9 cellular contexts compared by ENCODE assay signal in the genomic region with DNA sequence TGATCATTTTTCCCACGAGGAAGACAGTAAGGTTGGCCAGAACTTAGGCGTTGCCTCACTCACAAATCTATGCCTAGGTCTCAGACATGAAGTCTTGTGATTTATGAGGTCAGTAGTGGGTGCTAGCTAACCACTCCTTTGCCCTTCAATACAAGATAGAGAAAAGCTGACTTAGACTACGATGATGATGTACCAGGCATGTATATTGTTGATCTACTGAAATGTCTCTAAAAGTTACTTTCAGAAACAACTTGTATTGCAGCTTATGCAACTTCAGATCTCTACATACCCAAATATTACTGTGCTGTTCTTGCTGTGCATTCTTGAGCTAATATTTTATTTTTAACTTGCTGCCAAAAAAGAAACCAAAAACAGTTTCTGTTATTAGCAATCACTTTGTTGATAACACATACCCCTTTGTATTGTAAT. TPM values are rescaled to one million over a fixed set of nuclear protein-coding genes. Genes with fewer than 3 reads are reported as not detected.
A peak's percentile ranks its signal among the peaks of the same experiment; 100 is the strongest.
DNase-seq lines count a peak whose midpoint lies in the region; ATAC-seq and TF ChIP-seq lines count a peak whose summit lies in the region.
"Had no signal": no experiment of that assay in that cellular context is flagged by ENCODE, and none has a peak within 500 bp of the region (broad histone marks: within the 10 kb centered on the region; RNA-seq: fewer than 3 reads in every experiment).

No MANE protein-coding gene starts in this region.

- H3K79me2 ChIP-seq in ACC112 (ENCODE audit: control insufficient read depth, insufficient read depth, low read length, unreplicated experiment) (peaks cover 5% of the 10 kb centered on the region), MM.1S (ENCODE audit: low read length) (no peaks in the 10 kb centered on the region)

- DNase-seq in fibroblast of peridontal ligament (ENCODE audit: extremely low read depth) (peak; percentile 39), MM.1S (no peak), H7 (no peak), vagina (ENCODE audit: extremely low spot score in 2 of 2) (no peak)
- DNase-seq in activated CD4-positive, alpha-beta memory T cell treated with anti-CD3 and anti-CD28 coated beads, Interleukin-2, amount 10 ng/mL, durations not matched to agents 7 days and 5 days: no peak
- DNase-seq: PC-3 had no signal

- intact Hi-C loops in vagina (cut with DNase I): no loop called here

- H3K4me3 ChIP-seq in ACC112 (ENCODE audit: low read depth, low read length) (peak overlapping the region; percentile 11; the same call in 1 of the 2 replicates), MM.1S (ENCODE audit: low read length) (no peak overlapping the region), H7 (ENCODE audit: insufficient read depth, low read depth, low read length) (no peak overlapping the region), vagina (no peak overlapping the region)

- no peaks in the 10 kb centered on the region for H4K20me1 ChIP-seq in MM.1S (ENCODE audit: insufficient read depth, low read length)

- no peaks in the 10 kb centered on the region for H3K4me1 Mint-ChIP-seq in activated CD4-positive, alpha-beta memory T cell treated with anti-CD3 and anti-CD28 coated beads, Interleukin-2, amount 10 ng/mL, durations not matched to agents 7 days and 5 days

- H3K27me3 ChIP-seq in ACC112 (ENCODE audit: insufficient read depth, low read length) (no peaks in the 10 kb centered on the region), MM.1S (replicated peaks; ENCODE audit: insufficient read depth, low read length) (no peaks in the 10 kb centered on the region), H7 (ENCODE audit: control insufficient read depth, insufficient read depth, low read length) (no peaks in the 10 kb centered on the region), vagina (no peaks in the 10 kb centered on the region)

- H3K9me3 Mint-ChIP-seq in activated CD4-positive, alpha-beta memory T cell treated with anti-CD3 and anti-CD28 coated beads, Interleukin-2, amount 10 ng/mL, durations not matched to agents 7 days and 5 days: no peaks in the 10 kb centered on the region

- ATAC-seq in GM19452 (IDR thresholded peaks at IDR 0.05; ENCODE audit: unreplicated experiment) (peak; percentile 66), HG03196 (IDR thresholded peaks at IDR 0.05; ENCODE audit: unreplicated experiment) (peak; percentile 45)
- ATAC-seq: PC-3 had no signal

- TF ChIP-seq POLR2A in vagina (IDR thresholded peaks at IDR 0.05): no peak

- H3K27me3 Mint-ChIP-seq in activated CD4-positive, alpha-beta memory T cell treated with anti-CD3 and anti-CD28 coated beads, Interleukin-2, amount 10 ng/mL, durations not matched to agents 7 days and 5 days: no peaks in the 10 kb centered on the region

- no peak overlapping the region for H3K9ac ChIP-seq in MM.1S (ENCODE audit: low read length)

- H3K4me2 ChIP-seq in MM.1S (ENCODE audit: low read depth, low read length): no peak overlapping the region

- TF ChIP-seq CTCF in MM.1S (IDR thresholded peaks at IDR 0.05; ENCODE audit: low read length) (no peak), vagina (IDR thresholded peaks at IDR 0.05) (no peak)

- H3K9me2 ChIP-seq in MM.1S (replicated peaks; ENCODE audit: insufficient read depth, low read length): no peaks in the 10 kb centered on the region

- H3K4me1 ChIP-seq in ACC112 (ENCODE audit: control insufficient read depth, insufficient read depth, low read length, unreplicated experiment) (peaks cover 58% of the 10 kb centered on the region), MM.1S (ENCODE audit: low read length) (no peaks in the 10 kb centered on the region), vagina (peaks cover 16% of the 10 kb centered on the region)

- H3K4me3 Mint-ChIP-seq in activated CD4-positive, alpha-beta memory T cell treated with anti-CD3 and anti-CD28 coated beads, Interleukin-2, amount 10 ng/mL, durations not matched to agents 7 days and 5 days: no peak overlapping the region

- no peaks in the 10 kb centered on the region for H3F3A ChIP-seq in MM.1S (ENCODE audit: insufficient read depth, low read length)

- H3K27ac Mint-ChIP-seq in activated CD4-positive, alpha-beta memory T cell treated with anti-CD3 and anti-CD28 coated beads, Interleukin-2, amount 10 ng/mL, durations not matched to agents 7 days and 5 days: no peak overlapping the region

- CTCF ChIA-PET in activated CD4-positive, alpha-beta memory T cell treated with anti-CD3 and anti-CD28 coated beads, Interleukin-2, amount 10 ng/mL, durations not matched to agents 7 days and 5 days (lab: Charles Lee): no interaction called here

- no peak overlapping the region for H2AFZ ChIP-seq in ACC112 (ENCODE audit: low read length, unreplicated experiment)
- H2AFZ ChIP-seq in MM.1S (ENCODE audit: low read length): no peak overlapping the region

- POLR2A ChIA-PET in activated CD4-positive, alpha-beta memory T cell treated with anti-CD3 and anti-CD28 coated beads, Interleukin-2, amount 10 ng/mL, durations not matched to agents 7 days and 5 days (lab: Charles Lee): no interaction called here

- no peaks in the 10 kb centered on the region for H3K36me3 ChIP-seq in ACC112 (ENCODE audit: insufficient read depth, low read length)
- H3K36me3 ChIP-seq in MM.1S (replicated peaks; ENCODE audit: insufficient read depth, low read length): no peaks in the 10 kb centered on the region
- H3K36me3 ChIP-seq in H7 (replicated peaks; ENCODE audit: control insufficient read depth, insufficient read depth, low read length): no peaks in the 10 kb centered on the region
- H3K36me3 ChIP-seq in vagina: peaks cover 0 to 13% of the 10 kb centered on the region in 2 donors

- H3K9me3 ChIP-seq in MM.1S (replicated peaks; ENCODE audit: insufficient read depth, low read length) (no peaks in the 10 kb centered on the region), vagina (no peaks in the 10 kb centered on the region)

- peak overlapping the region; percentile 99 for H3K27ac ChIP-seq in ACC112 (ENCODE audit: low read depth, low read length)
- no peak overlapping the region for H3K27ac ChIP-seq in MM.1S (ENCODE audit: low read length)
- H3K27ac ChIP-seq in vagina: no peak overlapping the region

- H3K36me3 Mint-ChIP-seq in activated CD4-positive, alpha-beta memory T cell treated with anti-CD3 and anti-CD28 coated beads, Interleukin-2, amount 10 ng/mL, durations not matched to agents 7 days and 5 days (ENCODE audit: low read depth): peaks cover 10% of the 10 kb centered on the region

RNA-seq across cellular contexts. Expression of a gene that starts 30.6 kb away (rescaled TPM):
- 10 to 100 TPM; 39.2 to 45.2 TPM for total RNA-seq in activated CD4-positive, alpha-beta memory T cell treated with anti-CD3 and anti-CD28 coated beads, Interleukin-2, amount 10 ng/mL, durations not matched to agents 7 days and 5 days
- total RNA-seq in H7 (2014; rRNA removed; shearing (Covaris generic)): 22.1 and 23.1 TPM in 2 replicates
- 21.4 TPM for total RNA-seq in vagina
